ENCODE assay signal across 17 cellular contexts in the genomic region with DNA sequence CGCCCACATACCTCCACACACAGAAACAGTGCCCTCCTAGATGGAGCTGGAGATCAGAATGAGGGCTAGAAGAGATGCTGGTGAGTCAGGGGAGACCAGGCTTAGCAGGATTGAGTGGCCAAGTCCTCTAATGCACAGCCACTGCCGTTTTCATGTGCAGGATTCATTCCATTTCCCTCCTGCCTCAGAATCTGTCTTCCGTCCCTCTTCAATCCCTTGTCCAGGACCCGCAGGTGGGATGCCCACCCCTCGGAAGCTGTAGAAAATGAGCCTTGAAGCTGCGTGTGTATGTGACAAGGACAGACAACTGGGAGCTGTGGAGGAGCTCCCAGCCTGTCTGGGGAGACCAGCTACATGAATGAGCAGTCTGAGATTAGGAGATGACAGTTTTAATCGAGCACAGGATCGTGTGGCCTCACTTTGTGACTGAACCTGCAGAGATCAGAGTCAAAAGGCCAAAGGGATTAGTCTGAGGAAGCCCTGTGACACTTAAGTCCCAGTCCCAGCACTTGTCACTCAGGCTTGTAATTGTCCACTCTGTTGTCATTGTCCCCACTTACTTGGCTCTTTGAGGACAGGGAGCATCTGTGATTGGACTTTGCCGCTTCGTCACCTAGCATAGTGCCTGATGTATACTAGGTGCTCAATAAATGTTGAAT. TPM values are rescaled to one million over a fixed set of nuclear protein-coding genes. Genes with fewer than 3 reads are reported as not detected.
DNase-seq lines count a peak whose midpoint lies in the region; ATAC-seq, FAIRE-seq and TF ChIP-seq lines count a peak whose summit lies in the region.
"Had no signal": no experiment of that assay in that cellular context is flagged by ENCODE, and none has a peak within 500 bp of the region (broad histone marks: within the 10 kb centered on the region; RNA-seq: fewer than 3 reads in every experiment).

No MANE protein-coding gene starts in this region.

- H3K4me3 ChIP-seq in BLaER1: no peak overlapping the region
- H3K4me3 ChIP-seq in HEK293 (ENCODE audit: low read depth, low read length): no peak overlapping the region
- H3K4me3 ChIP-seq in bronchial epithelial cell (ENCODE audit: low read depth, low read length): no peak overlapping the region
- H3K4me3 ChIP-seq in neural progenitor cell: no peak overlapping the region
- H3K4me3 ChIP-seq: HAP-1, K562 had no signal

- CTCF ChIA-PET in HEK293 (lab: Yijun Ruan, JAX): interaction anchor here (0.6 to 5.8 kb wide), 10 partner anchors 8 to 1991 kb away, joined by 3 to 28 read pairs (median 4); a partner anchor contains a TSS

- H3K36me3 Mint-ChIP-seq in neural progenitor cell: no peaks in the 10 kb centered on the region
- no peaks in the 10 kb centered on the region for H3K36me3 Mint-ChIP-seq in stimulated activated effector memory CD8-positive, alpha-beta T cell treated with anti-CD3 and anti-CD28 coated beads, Interleukin-12 subunit alpha, Interleukin-12 subunit beta, amount 100 ng/mL, for 72 hours
- H3K36me3 Mint-ChIP-seq: CD8-positive, alpha-beta T cell had no signal

- H3K4me1 ChIP-seq in BLaER1: peaks cover 45% of the 10 kb centered on the region
- no peaks in the 10 kb centered on the region for H3K4me1 ChIP-seq in HEK293 (ENCODE audit: control insufficient read depth, insufficient read depth, low read length)
- peaks cover 17% of the 10 kb centered on the region for H3K4me1 ChIP-seq in neural progenitor cell

- TF ChIP-seq CTCF in HEK293 (tag by site-specific recombination; IDR thresholded peaks at IDR 0.05) (no peak), bronchial epithelial cell (IDR thresholded peaks at IDR 0.05; ENCODE audit: insufficient read depth, low read length, severe bottlenecking) (no peak), neural progenitor cell (IDR thresholded peaks at IDR 0.05) (no peak)

- no peaks in the 10 kb centered on the region for H3K9me3 Mint-ChIP-seq in neural progenitor cell
- no peaks in the 10 kb centered on the region for H3K9me3 Mint-ChIP-seq in stimulated activated effector memory CD8-positive, alpha-beta T cell treated with anti-CD3 and anti-CD28 coated beads, Interleukin-12 subunit alpha, Interleukin-12 subunit beta, amount 100 ng/mL, for 72 hours
- H3K9me3 Mint-ChIP-seq: CD8-positive, alpha-beta T cell; HFFc6 had no signal

- no peaks in the 10 kb centered on the region for H3K79me2 ChIP-seq in neural progenitor cell (ENCODE audit: low read depth)

- H3K4me2 ChIP-seq in BLaER1 (peak overlapping the region; percentile 91), neural progenitor cell (no peak overlapping the region)

- FAIRE-seq in bronchial epithelial cell (lab: Jason Lieb, UNC): peak; percentile 80
- FAIRE-seq: K562 had no signal

- H3K27me3 ChIP-seq in BLaER1 (peaks cover 12% of the 10 kb centered on the region; the same call in 1 of the 2 replicates), bronchial epithelial cell (ENCODE audit: control insufficient read depth, insufficient read depth, low read length) (peaks cover 16% of the 10 kb centered on the region), neural progenitor cell (peaks cover 14% of the 10 kb centered on the region)

- no peaks in the 10 kb centered on the region for H3K36me3 ChIP-seq in BLaER1
- H3K36me3 ChIP-seq in HEK293 (ENCODE audit: control insufficient read depth in 2 of 2, insufficient read depth in 1 of 2, low read length in 2 of 2): no peaks in the 10 kb centered on the region
- H3K36me3 ChIP-seq in bronchial epithelial cell (ENCODE audit: control insufficient read depth, insufficient read depth, low read length): no peaks in the 10 kb centered on the region
- no peaks in the 10 kb centered on the region for H3K36me3 ChIP-seq in neural progenitor cell
- H3K36me3 ChIP-seq: HAP-1 had no signal

- no peak for ATAC-seq in stimulated activated effector memory CD8-positive, alpha-beta T cell treated with anti-CD3 and anti-CD28 coated beads, Interleukin-12 subunit alpha, Interleukin-12 subunit beta, amount 100 ng/mL, for 72 hours
- ATAC-seq in HG03432 (IDR thresholded peaks at IDR 0.05; ENCODE audit: unreplicated experiment): no peak
- ATAC-seq: CD8-positive, alpha-beta T cell; K562 had no signal

- no peaks in the 10 kb centered on the region for H3K9me3 ChIP-seq in BLaER1
- H3K9me3 ChIP-seq in HEK293 (ENCODE audit: control insufficient read depth, insufficient read depth, low read depth, low read length): no peaks in the 10 kb centered on the region
- no peaks in the 10 kb centered on the region for H3K9me3 ChIP-seq in neural progenitor cell (ENCODE audit: low read depth)
- H3K9me3 ChIP-seq: HAP-1 had no signal

- H3K27ac Mint-ChIP-seq in neural progenitor cell: no peak overlapping the region
- H3K27ac Mint-ChIP-seq in stimulated activated effector memory CD8-positive, alpha-beta T cell treated with anti-CD3 and anti-CD28 coated beads, Interleukin-12 subunit alpha, Interleukin-12 subunit beta, amount 100 ng/mL, for 72 hours: no peak overlapping the region
- H3K27ac Mint-ChIP-seq: B cell; CD14-positive monocyte; CD8-positive, alpha-beta T cell; HFFc6 had no signal

- peaks cover 40% of the 10 kb centered on the region for H3K27me3 Mint-ChIP-seq in neural progenitor cell (ENCODE audit: insufficient read depth, low read depth)

- POLR2A ChIA-PET in HEK293 (lab: Yijun Ruan, JAX): interaction anchor here (0.6 kb wide), 1 partner anchor 370 kb away, joined by 3 read pairs; no protein-coding TSS in a partner anchor

- no peak overlapping the region for H2AFZ ChIP-seq in neural progenitor cell (replicated peaks)

- peaks cover 23% of the 10 kb centered on the region for H3F3A ChIP-seq in neural progenitor cell (ENCODE audit: low read depth)

- DNase-seq in bronchial epithelial cell (ENCODE audit: low read depth): no peak
- DNase-seq in neural progenitor cell (ENCODE audit: low spot score): peak; percentile 45
- no peak for DNase-seq in stimulated activated CD4-positive, alpha-beta T cell treated with anti-CD3 and anti-CD28 coated beads, Interleukin-4, amount 100 ng/mL, for 4 hours
- no peak for DNase-seq in GM19238 (ENCODE audit: insufficient read length, low spot score)
- no peak for DNase-seq in stimulated activated effector memory CD8-positive, alpha-beta T cell treated with anti-CD3 and anti-CD28 coated beads, Interleukin-12 subunit alpha, Interleukin-12 subunit beta, amount 100 ng/mL, for 72 hours (ENCODE audit: low spot score in 2 of 2)
- DNase-seq: CD8-positive, alpha-beta T cell; COR-L47; GOT3; HFFc6 had no signal

- H3K27ac ChIP-seq in BLaER1 (no peak overlapping the region), HEK293 (ENCODE audit: extremely low read depth, low read depth, low read length) (no peak overlapping the region), neural progenitor cell (no peak overlapping the region)

- H3K4me1 Mint-ChIP-seq in neural progenitor cell: peaks cover 26% of the 10 kb centered on the region
- H3K4me1 Mint-ChIP-seq in stimulated activated effector memory CD8-positive, alpha-beta T cell treated with anti-CD3 and anti-CD28 coated beads, Interleukin-12 subunit alpha, Interleukin-12 subunit beta, amount 100 ng/mL, for 72 hours: peaks cover 15% of the 10 kb centered on the region

- peak overlapping the region; percentile 63 for H3K4me3 Mint-ChIP-seq in neural progenitor cell
- no peak overlapping the region for H3K4me3 Mint-ChIP-seq in stimulated activated effector memory CD8-positive, alpha-beta T cell treated with anti-CD3 and anti-CD28 coated beads, Interleukin-12 subunit alpha, Interleukin-12 subunit beta, amount 100 ng/mL, for 72 hours
- H3K4me3 Mint-ChIP-seq: B cell; CD8-positive, alpha-beta T cell; HFFc6 had no signal

- H4K20me1 ChIP-seq in BLaER1 (peaks cover 18% of the 10 kb centered on the region; the same call in 1 of the 2 replicates), neural progenitor cell (ENCODE audit: low read depth) (no peaks in the 10 kb centered on the region)

- no peak overlapping the region for H3K9ac ChIP-seq in BLaER1
- no peak overlapping the region for H3K9ac ChIP-seq in neural progenitor cell

TF ChIP-seq in HEK293, 187 proteins besides CTCF, POLR2A, EP300 and RAD21:
- peak; percentile 83 for TF ChIP-seq ZNF664 (tag by site-specific recombination; IDR thresholded peaks at IDR 0.05)
- TF ChIP-seq, protein P1, sequence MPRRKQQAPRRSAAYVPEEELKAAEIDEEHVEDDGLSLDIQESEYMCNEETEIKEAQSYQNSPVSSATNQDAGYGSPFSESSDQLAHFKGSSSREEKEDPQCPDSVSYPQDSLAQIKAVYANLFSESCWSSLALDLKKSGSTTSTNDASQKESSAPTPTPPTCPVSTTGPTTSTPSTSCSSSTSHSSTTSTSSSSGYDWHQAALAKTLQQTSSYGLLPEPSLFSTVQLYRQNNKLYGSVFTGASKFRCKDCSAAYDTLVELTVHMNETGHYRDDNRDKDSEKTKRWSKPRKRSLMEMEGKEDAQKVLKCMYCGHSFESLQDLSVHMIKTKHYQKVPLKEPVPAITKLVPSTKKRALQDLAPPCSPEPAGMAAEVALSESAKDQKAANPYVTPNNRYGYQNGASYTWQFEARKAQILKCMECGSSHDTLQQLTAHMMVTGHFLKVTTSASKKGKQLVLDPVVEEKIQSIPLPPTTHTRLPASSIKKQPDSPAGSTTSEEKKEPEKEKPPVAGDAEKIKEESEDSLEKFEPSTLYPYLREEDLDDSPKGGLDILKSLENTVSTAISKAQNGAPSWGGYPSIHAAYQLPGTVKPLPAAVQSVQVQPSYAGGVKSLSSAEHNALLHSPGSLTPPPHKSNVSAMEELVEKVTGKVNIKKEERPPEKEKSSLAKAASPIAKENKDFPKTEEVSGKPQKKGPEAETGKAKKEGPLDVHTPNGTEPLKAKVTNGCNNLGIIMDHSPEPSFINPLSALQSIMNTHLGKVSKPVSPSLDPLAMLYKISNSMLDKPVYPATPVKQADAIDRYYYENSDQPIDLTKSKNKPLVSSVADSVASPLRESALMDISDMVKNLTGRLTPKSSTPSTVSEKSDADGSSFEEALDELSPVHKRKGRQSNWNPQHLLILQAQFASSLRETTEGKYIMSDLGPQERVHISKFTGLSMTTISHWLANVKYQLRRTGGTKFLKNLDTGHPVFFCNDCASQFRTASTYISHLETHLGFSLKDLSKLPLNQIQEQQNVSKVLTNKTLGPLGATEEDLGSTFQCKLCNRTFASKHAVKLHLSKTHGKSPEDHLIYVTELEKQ (tag by site-specific recombination; IDR thresholded peaks at IDR 0.05; ENCODE audit: borderline replicate concordance): no peak
TF ChIP-seq in HEK293: peak in this region for 1.

RNA-seq across cellular contexts. Expression of a gene that starts 22.0 kb away (rescaled TPM):
- total RNA-seq in bronchial epithelial cell: under 0.01 TPM in 1 of 2 replicates, not detected in the other
- 0.25 TPM in 1 of 2 replicates, not detected in the other for total RNA-seq in neural progenitor cell (ENCODE audit: low replicate concordance)
- total RNA-seq: A172, B cell, HFFc6 had no signal

RNA-seq across cellular contexts. Expression of a gene that starts 55.2 kb away (rescaled TPM):
- under 0.01 TPM in 1 of 2 replicates, not detected in the other for total RNA-seq in bronchial epithelial cell
- total RNA-seq in neural progenitor cell (ENCODE audit: low replicate concordance): not detected in 2 replicates
- total RNA-seq: A172, HFFc6 had no signal
